ENCODE assay signal across 20 cellular contexts in genomic region chr17:71342726-71343125, GRCh38.
"Had no signal": no experiment of that assay in that cellular context is flagged by ENCODE, and none has a peak within 500 bp of the region (broad histone marks: within the 10 kb centered on the region; RNA-seq: fewer than 3 reads in every experiment).

No MANE protein-coding gene starts in this region.

- H3K4me3 ChIP-seq: esophagus muscularis mucosa, gastrocnemius medialis, tibial artery had no signal

- DNase-seq: activated CD4-positive, alpha-beta T cell treated with anti-CD3 and anti-CD28 coated beads, Interleukin-2, amount 10 ng/mL, durations not matched to agents 7 days and 5 days; activated CD4-positive, CD25-positive, alpha-beta regulatory T cell treated with anti-CD3 and anti-CD28 coated beads, Interleukin-2, amount 50 U/mL, for 72 hours; activated CD8-positive, alpha-beta T cell treated with anti-CD3 and anti-CD28 coated beads, Interleukin-2, amount 10 ng/mL, durations not matched to agents 7 days and 5 days; activated gamma-delta T cell; activated naive CD4-positive, alpha-beta T cell treated with anti-CD3 and anti-CD28 coated beads, Interleukin-2, amount 50 U/mL, for 16 hours; activated naive CD8-positive, alpha-beta T cell treated with anti-CD3 and anti-CD28 coated beads, Interleukin-2, amount 50 U/mL, for 24 hours; anterior cingulate cortex; gastrocnemius medialis; head of caudate nucleus; hypothalamus; left ventricle myocardium superior; right cardiac atrium; stimulated activated CD4-positive, alpha-beta T cell treated with anti-CD3 and anti-CD28 coated beads, Interleukin-12 subunit alpha, Interleukin-12 subunit beta, amount 100 ng/mL, for 4 hours; stimulated activated CD4-positive, alpha-beta T cell treated with anti-CD3 and anti-CD28 coated beads, Interleukin-4, amount 100 ng/mL, for 4 hours; stimulated activated naive CD8-positive, alpha-beta T cell treated with anti-CD3 and anti-CD28 coated beads, Interleukin-15, Interleukin-2, amounts not matched to agents 100 U/mL and 50 U/mL, for 24 hours; substantia nigra; WERI-Rb-1 had no signal

- H3K27me3 ChIP-seq: esophagus muscularis mucosa, gastrocnemius medialis, tibial artery had no signal

- ATAC-seq: activated CD8-positive, alpha-beta T cell treated with anti-CD3 and anti-CD28 coated beads, Interleukin-2, amount 10 ng/mL, durations not matched to agents 7 days and 5 days; activated naive CD8-positive, alpha-beta T cell treated with anti-CD3 and anti-CD28 coated beads, Interleukin-2, amount 50 U/mL, for 24 hours; gastrocnemius medialis; left ventricle myocardium superior; right cardiac atrium; stimulated activated naive CD8-positive, alpha-beta T cell treated with anti-CD3 and anti-CD28 coated beads, Interleukin-15, Interleukin-2, amounts not matched to agents 100 U/mL and 50 U/mL, for 24 hours had no signal

- FAIRE-seq: colon had no signal

- H3K36me3 ChIP-seq: esophagus muscularis mucosa, gastrocnemius medialis, tibial artery, WERI-Rb-1 had no signal
